In genomic region chr2:100451734-100452133, GRCh38 we compare ENCODE assay signal across 22 cellular contexts. TPM values are rescaled to one million over a fixed set of nuclear protein-coding genes. Genes with fewer than 3 reads are reported as not detected.
DNase-seq lines count a peak whose midpoint lies in the region; ATAC-seq and TF ChIP-seq lines count a peak whose summit lies in the region.
"Had no signal": no experiment of that assay in that cellular context is flagged by ENCODE, and none has a peak within 500 bp of the region (broad histone marks: within the 10 kb centered on the region; RNA-seq: fewer than 3 reads in every experiment).

No MANE protein-coding gene starts in this region.

- CTCF ChIA-PET in RWPE1 (lab: Yijun Ruan, JAX), result no interaction called here

- H3K27ac ChIP-seq in RWPE1 (no peak overlapping the region), left ventricle myocardium inferior (replicated peaks) (no peak overlapping the region)

- H3K4me1 ChIP-seq in left ventricle myocardium inferior, result no peaks in the 10 kb centered on the region
- H3K4me1 ChIP-seq: BE2C had no signal

- no peak overlapping the region for H3K4me3 ChIP-seq in left ventricle myocardium inferior
- H3K4me3 ChIP-seq: GM23338, K562 had no signal

- TF ChIP-seq CTCF in RWPE1 (conservative IDR thresholded peaks at IDR 0.05; ENCODE audit: low read depth) (no peak), left ventricle myocardium inferior (IDR thresholded peaks at IDR 0.05; ENCODE audit: borderline replicate concordance) (no peak)

- intact Hi-C loops in left ventricle myocardium inferior (cut with micrococcal nuclease), result no loop called here

- H3K9me3 ChIP-seq in left ventricle myocardium inferior (replicated peaks), result peaks cover 15% of the 10 kb centered on the region
- H3K9me3 ChIP-seq: BE2C had no signal

- H3K36me3 ChIP-seq in left ventricle myocardium inferior, result no peaks in the 10 kb centered on the region
- H3K36me3 ChIP-seq: BE2C had no signal

- ATAC-seq in esophagus mucosa, result peak; percentile 79
- ATAC-seq in GM19455 (IDR thresholded peaks at IDR 0.05; ENCODE audit: unreplicated experiment), result no peak
- ATAC-seq: GM23338, K562 had no signal

- H3K27me3 ChIP-seq in left ventricle myocardium inferior (ENCODE audit: low read depth), result peaks cover 25% of the 10 kb centered on the region
- H3K27me3 ChIP-seq: BE2C had no signal

- POLR2A ChIA-PET in RWPE1 (lab: Yijun Ruan, JAX; ENCODE audit: low non-redundant PET), result no interaction called here

- peak; percentile 4 for DNase-seq in DMS53 treated with DMSO at 0.1 percent for 48 hours (lab: John Stamatoyannopoulos, UW; ENCODE audit: unreplicated experiment)
- DNase-seq in RWPE1 (ENCODE audit: low spot score), result peak; percentile 18
- peak; percentile 46 for DNase-seq in renal cortical epithelial cell (ENCODE audit: low read depth)
- no peak for DNase-seq in left ventricle myocardium inferior
- no peak for DNase-seq in NCI-H1930 (lab: John Stamatoyannopoulos, UW)
- DNase-seq: ACHN; BE2C; C1 segment of cervical spinal cord; CD4-positive, CD25-positive, alpha-beta regulatory T cell; CD8-positive, alpha-beta memory T cell; COR-L47; DMS 273 treated with DMSO at 0.1 percent for 48 hours; DMS79; GF-D8; HCEC 1CT; IMR-90 had no signal

RNA-seq across cellular contexts. Expression of gene NMS, which starts 18.5 kb away (rescaled TPM):
- total RNA-seq in esophagus mucosa (not detected), renal cortical epithelial cell (not detected in 2 replicates), left ventricle myocardium inferior (not detected)
- total RNA-seq: A172; CD4-positive, CD25-positive, alpha-beta regulatory T cell; CD8-positive, alpha-beta memory T cell; Daoy; GM23338; IMR-90; K562 had no signal

RNA-seq across cellular contexts. Expression of gene CHST10, which starts 34.3 kb away (rescaled TPM):
- 0.88 TPM for total RNA-seq in esophagus mucosa
- 11.3 and 18.2 TPM in 2 replicates for total RNA-seq in renal cortical epithelial cell
- total RNA-seq in left ventricle myocardium inferior, result 11.6 TPM

Comparison
In these comparisons a context has a peak if more than half of its experiments do, and no peak if none do; other contexts are left out.
1. DNase-seq: peak in DMS53 treated with DMSO at 0.1 percent for 48 hours (single experiment), RWPE1 (single experiment) and renal cortical epithelial cell (single experiment); none in left ventricle myocardium inferior (single experiment) and NCI-H1930 (0 of 2).